In the genomic region with DNA sequence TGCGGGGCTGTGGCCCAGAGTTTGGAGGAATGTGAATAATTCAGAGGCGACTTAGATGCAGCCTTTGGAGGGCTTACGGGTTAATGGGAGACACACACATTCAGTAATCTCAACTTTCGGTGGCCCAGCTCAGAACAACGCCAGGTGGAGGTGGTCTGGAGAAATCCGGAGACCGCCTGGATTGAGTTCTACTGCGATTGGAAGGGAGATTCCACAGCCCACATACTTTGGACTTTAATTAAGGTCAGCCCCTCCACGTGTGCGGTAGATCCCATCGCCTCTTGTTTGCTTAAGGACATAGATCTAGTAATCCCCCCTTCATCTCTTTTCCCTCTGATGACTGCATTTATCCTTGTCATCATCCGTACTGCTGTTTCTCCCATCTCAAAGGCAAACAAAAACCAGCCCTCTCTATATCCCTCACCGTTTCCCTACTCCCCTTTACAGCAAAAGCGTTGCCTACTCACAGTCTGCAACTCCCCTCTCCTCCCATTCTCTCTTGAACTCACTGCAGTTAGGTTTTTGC, we compare ENCODE assay signal across 8 cellular contexts. TPM values are rescaled to one million over a fixed set of nuclear protein-coding genes. Genes with fewer than 3 reads are reported as not detected.
DNase-seq lines count a peak whose midpoint lies in the region; ATAC-seq and TF ChIP-seq lines count a peak whose summit lies in the region.

No MANE protein-coding gene starts in this region.

- H4K8ac ChIP-seq in trophoblast cell (ENCODE audit: low read depth, low read length) = peak overlapping the region; percentile 39

- no CpG with 5 or more reads among the region's 14 CpGs for WGBS in trophoblast cell (ENCODE audit: extremely low coverage, insufficient coverage, insufficient read length)

- peak overlapping the region; percentile 81 for H3K9ac ChIP-seq in trophoblast cell (ENCODE audit: low read length)

- peaks cover 6% of the 10 kb centered on the region for H3K79me1 ChIP-seq in trophoblast cell (ENCODE audit: low read length)

- H3K9me3 ChIP-seq in SJCRH30 (replicated peaks) (no peaks in the 10 kb centered on the region), trophoblast cell (ENCODE audit: insufficient read depth, low read depth, low read length) (peaks cover 3% of the 10 kb centered on the region)

- H3K36me3 ChIP-seq in SJCRH30 = no peaks in the 10 kb centered on the region
- peaks cover 4 to 13% of the 10 kb centered on the region in 2 experiments for H3K36me3 ChIP-seq in trophoblast cell (ENCODE audit: control insufficient read depth in 1 of 2, insufficient read depth in 2 of 2, low read length in 2 of 2)

- H3K14ac ChIP-seq in trophoblast cell (ENCODE audit: low read length) = peak overlapping the region; percentile 56

- ATAC-seq in GM21528 (IDR thresholded peaks at IDR 0.05; ENCODE audit: low FRiP score, unreplicated experiment) (peak; percentile 10), GM19324 (IDR thresholded peaks at IDR 0.05; ENCODE audit: low FRiP score, unreplicated experiment) (no peak), HG03025 (IDR thresholded peaks at IDR 0.05; ENCODE audit: low FRiP score, unreplicated experiment) (no peak)

- H3K18ac ChIP-seq in trophoblast cell (ENCODE audit: low read length) = no peak overlapping the region

- peak overlapping the region; percentile 79 for H3K4me2 ChIP-seq in trophoblast cell (ENCODE audit: low read length)

- H3K4me1 ChIP-seq in SJCRH30 (peaks cover 6% of the 10 kb centered on the region; the same call in 1 of the 2 replicates), trophoblast cell (ENCODE audit: control insufficient read depth in 1 of 2, insufficient read depth in 2 of 2, low read length in 2 of 2) (peaks cover 4 to 5% of the 10 kb centered on the region in 2 experiments)

- H3K4me3 ChIP-seq in AG10803 (ENCODE audit: low read length) (peak overlapping the region; percentile 95), SJCRH30 (peak overlapping the region; percentile 84), fibroblast of mammary gland (ENCODE audit: control insufficient read depth, low read depth, low read length) (peak overlapping the region; percentile 92), trophoblast cell (ENCODE audit: low read depth, low read length) (peak overlapping the region; percentile 71)

- no peak for DNase-seq in AG10803 (ENCODE audit: low read depth)
- DNase-seq in SJCRH30 = no peak
- peak; percentile 20 for DNase-seq in fibroblast of mammary gland (ENCODE audit: low read depth)
- no peak for DNase-seq in trophoblast cell
- no peak for DNase-seq in hepatic stellate cell (ENCODE audit: low spot score)

- H3K27me3 ChIP-seq in SJCRH30 (no peaks in the 10 kb centered on the region), trophoblast cell (ENCODE audit: insufficient read depth, low read length) (no peaks in the 10 kb centered on the region)

- H2BK12ac ChIP-seq in trophoblast cell (ENCODE audit: low read length) = no peak overlapping the region

- TF ChIP-seq CTCF in AG10803 (conservative IDR thresholded peaks at IDR 0.05; ENCODE audit: low read length) (no peak), fibroblast of mammary gland (conservative IDR thresholded peaks at IDR 0.05; ENCODE audit: control insufficient read depth, insufficient read depth, low read depth, low read length) (no peak)

- no peak overlapping the region for H3K23ac ChIP-seq in trophoblast cell (ENCODE audit: low read length)

- peak overlapping the region; percentile 2 for H2AFZ ChIP-seq in trophoblast cell (ENCODE audit: insufficient read depth, low read length, poor library complexity)

- H2BK5ac ChIP-seq in trophoblast cell (ENCODE audit: low read depth, low read length, poor library complexity) = peak overlapping the region; percentile 36

- H4K91ac ChIP-seq in trophoblast cell (ENCODE audit: low read depth, low read length) = peak overlapping the region; percentile 38

- peaks cover 5% of the 10 kb centered on the region for H3K79me2 ChIP-seq in trophoblast cell (ENCODE audit: control insufficient read depth, insufficient read depth, low read length, poor library complexity)

- H3K27ac ChIP-seq in SJCRH30 (peak overlapping the region; percentile 77), trophoblast cell (ENCODE audit: low read depth, low read length) (peak overlapping the region; percentile 75)

- H2BK120ac ChIP-seq in trophoblast cell (ENCODE audit: insufficient read depth, low read length, poor library complexity) = peak overlapping the region; percentile 14

- H4K12ac ChIP-seq in trophoblast cell (ENCODE audit: low read depth, low read length) = no peak overlapping the region

- H2AK5ac ChIP-seq in trophoblast cell (ENCODE audit: low read length) = no peak overlapping the region

- H3K4ac ChIP-seq in trophoblast cell (ENCODE audit: low read depth, low read length) = no peak overlapping the region

RNA-seq across cellular contexts. Expression of a gene that starts 0.7 kb away (rescaled TPM):
- 49.4 and 54.5 TPM in 2 replicates for total RNA-seq in SJCRH30 (2014; rRNA removed; shearing (Covaris generic))
- 41.3 and 43.8 TPM in 2 replicates for polyA plus RNA-seq in trophoblast cell (2013)

RNA-seq across cellular contexts. Expression of a gene that starts 32.6 kb away (rescaled TPM):
- 1.0 and 1.2 TPM in 2 replicates for total RNA-seq in SJCRH30 (2014; rRNA removed; shearing (Covaris generic))
- 0.61 and 0.67 TPM in 2 replicates for polyA plus RNA-seq in trophoblast cell (2013)

RNA-seq across cellular contexts. Expression of a gene that starts 32.7 kb away (rescaled TPM):
- 2.1 and 4.2 TPM in 2 replicates for total RNA-seq in SJCRH30 (2014; rRNA removed; shearing (Covaris generic))
- 5.0 and 5.5 TPM in 2 replicates for polyA plus RNA-seq in trophoblast cell (2013)

RNA-seq across cellular contexts. Expression of a gene that starts 58.9 kb away (rescaled TPM):
- 207 and 208 TPM in 2 replicates for total RNA-seq in SJCRH30 (2014; rRNA removed; shearing (Covaris generic))
- 437 and 455 TPM in 2 replicates for polyA plus RNA-seq in trophoblast cell (2013)
